Comparison of ENCODE assay signal across 16 cellular contexts in genomic region chr1:184482113-184482512, GRCh38.
DNase-seq lines count a peak whose midpoint lies in the region; ATAC-seq and TF ChIP-seq lines count a peak whose summit lies in the region.
"Had no signal": no experiment of that assay in that cellular context is flagged by ENCODE, and none has a peak within 500 bp of the region (broad histone marks: within the 10 kb centered on the region; RNA-seq: fewer than 3 reads in every experiment).

No MANE protein-coding gene starts in this region.

- no peak for TF ChIP-seq CTCF in fibroblast of the aortic adventitia (IDR thresholded peaks at IDR 0.05; ENCODE audit: insufficient read depth, low read length)
- TF ChIP-seq CTCF in thoracic aorta (IDR thresholded peaks at IDR 0.05) = no peak

- peak overlapping the region; percentile 6 for H3K9ac ChIP-seq in NT2/D1 (ENCODE audit: insufficient read length, low read depth)

- H3K27me3 ChIP-seq in NT2/D1 (ENCODE audit: insufficient read depth, insufficient read length) = no peaks in the 10 kb centered on the region
- no peaks in the 10 kb centered on the region for H3K27me3 ChIP-seq in thoracic aorta (replicated peaks; ENCODE audit: insufficient read depth)
- no peaks in the 10 kb centered on the region for H3K27me3 ChIP-seq in SJCRH30
- H3K27me3 ChIP-seq: foreskin keratinocyte had no signal

- peaks cover 29% of the 10 kb centered on the region for H3K9me3 ChIP-seq in NT2/D1 (ENCODE audit: insufficient read depth, low read length)
- H3K9me3 ChIP-seq in thoracic aorta = no peaks in the 10 kb centered on the region
- H3K9me3 ChIP-seq in SJCRH30 (replicated peaks) = no peaks in the 10 kb centered on the region

- CTCF ChIA-PET in HEK293T (lab: Yijun Ruan, JAX) = no interaction called here

- H3K4me1 ChIP-seq in NT2/D1 (ENCODE audit: insufficient read depth, insufficient read length) = peaks cover 16% of the 10 kb centered on the region
- H3K4me1 ChIP-seq in thoracic aorta (ENCODE audit: control insufficient read depth in 1 of 2, low read depth in 2 of 2) = peaks cover 32 to 47% of the 10 kb centered on the region in 2 donors
- H3K4me1 ChIP-seq in SJCRH30 = no peaks in the 10 kb centered on the region

- no peak overlapping the region for H3K4me3 ChIP-seq in NT2/D1 (ENCODE audit: insufficient read length, low read depth)
- no peak overlapping the region for H3K4me3 ChIP-seq in fibroblast of the aortic adventitia (ENCODE audit: low read depth, low read length)
- H3K4me3 ChIP-seq in thoracic aorta = no peak overlapping the region
- H3K4me3 ChIP-seq in SJCRH30 = no peak overlapping the region

- ATAC-seq in thoracic aorta (ENCODE audit: insufficient number of reproducible peaks, low FRiP score, low read depth) = no peak
- no peak for ATAC-seq in naive thymus-derived CD8-positive, alpha-beta T cell
- ATAC-seq: activated naive CD8-positive, alpha-beta T cell treated with anti-CD3 and anti-CD28 coated beads, Interleukin-2, amount 50 U/mL, for 24 hours; foreskin keratinocyte had no signal

- H3K4me1 Mint-ChIP-seq in naive thymus-derived CD8-positive, alpha-beta T cell = peaks cover 0 to 2% (median 0%) of the 10 kb centered on the region in 4 donors
- H3K4me1 Mint-ChIP-seq: activated naive CD8-positive, alpha-beta T cell treated with anti-CD3 and anti-CD28 coated beads, Interleukin-2, amount 50 U/mL, for 24 hours had no signal

- POLR2A ChIA-PET in HEK293T (lab: Yijun Ruan, JAX) = interaction anchor here (0.6 kb wide), 1 partner anchor 402 kb away, joined by 3 read pairs; no protein-coding TSS in a partner anchor
- POLR2A ChIA-PET in naive thymus-derived CD8-positive, alpha-beta T cell (lab: Charles Lee) = no interaction called here

- no peaks in the 10 kb centered on the region for H3K36me3 Mint-ChIP-seq in naive thymus-derived CD8-positive, alpha-beta T cell

- H3K27me3 Mint-ChIP-seq in naive thymus-derived CD8-positive, alpha-beta T cell = peaks cover 0 to 2% (median 0%) of the 10 kb centered on the region in 5 donors
- H3K27me3 Mint-ChIP-seq: activated naive CD8-positive, alpha-beta T cell treated with anti-CD3 and anti-CD28 coated beads, Interleukin-2, amount 50 U/mL, for 24 hours had no signal

- H3K9me3 Mint-ChIP-seq in naive thymus-derived CD8-positive, alpha-beta T cell = peaks cover 0 to 2% (median 0%) of the 10 kb centered on the region in 9 donors
- H3K9me3 Mint-ChIP-seq: activated naive CD8-positive, alpha-beta T cell treated with anti-CD3 and anti-CD28 coated beads, Interleukin-2, amount 50 U/mL, for 24 hours; neural crest cell had no signal

- H3K4me3 Mint-ChIP-seq in naive thymus-derived CD8-positive, alpha-beta T cell = no peak overlapping the region
- H3K4me3 Mint-ChIP-seq: activated naive CD8-positive, alpha-beta T cell treated with anti-CD3 and anti-CD28 coated beads, Interleukin-2, amount 50 U/mL, for 24 hours; neural crest cell had no signal

- no peak overlapping the region for H3K27ac Mint-ChIP-seq in naive thymus-derived CD8-positive, alpha-beta T cell
- H3K27ac Mint-ChIP-seq: activated naive CD8-positive, alpha-beta T cell treated with anti-CD3 and anti-CD28 coated beads, Interleukin-2, amount 50 U/mL, for 24 hours had no signal

- peak overlapping the region; percentile 22 to 44 for H3K27ac ChIP-seq in thoracic aorta
- H3K27ac ChIP-seq in SJCRH30 = no peak overlapping the region
- H3K27ac ChIP-seq: foreskin keratinocyte had no signal

- DNase-seq in NT2/D1 (ENCODE audit: low read depth, low spot score) (no peak), fibroblast of the aortic adventitia (ENCODE audit: low read depth) (peak; percentile 93), mucosa of gallbladder (ENCODE audit: low spot score) (peak; percentile 73), thoracic aorta (ENCODE audit: low spot score) (no peak), HEK293T (ENCODE audit: extremely low spot score) (no peak), NCI-H2081 (lab: John Stamatoyannopoulos, UW) (no peak), SJCRH30 (no peak)
- DNase-seq in naive thymus-derived CD8-positive, alpha-beta T cell = no peak
- DNase-seq: activated CD4-positive, CD25-positive, alpha-beta regulatory T cell; activated naive CD8-positive, alpha-beta T cell treated with anti-CD3 and anti-CD28 coated beads, Interleukin-2, amount 50 U/mL, for 24 hours; AML-193; foreskin keratinocyte; NCI-H1092; NCI-H226; small intestine had no signal

- H3K36me3 ChIP-seq in NT2/D1 (ENCODE audit: insufficient read depth, insufficient read length, low read length) = peaks cover 16% of the 10 kb centered on the region
- H3K36me3 ChIP-seq in thoracic aorta = no peaks in the 10 kb centered on the region
- H3K36me3 ChIP-seq in SJCRH30 = no peaks in the 10 kb centered on the region

TF ChIP-seq in HEK293T, 16 proteins besides CTCF, POLR2A, EP300 and RAD21:
- TF ChIP-seq ELF4 (IDR thresholded peaks at IDR 0.05) (no peak), NFRKB (IDR thresholded peaks at IDR 0.05) (no peak), FOXM1 (IDR thresholded peaks at IDR 0.05; ENCODE audit: borderline replicate concordance) (no peak), HDGF (IDR thresholded peaks at IDR 0.05; ENCODE audit: borderline replicate concordance) (no peak), L3MBTL2 (conservative IDR thresholded peaks at IDR 0.05) (no peak), ARNT (IDR thresholded peaks at IDR 0.05) (no peak)
TF ChIP-seq in HEK293T: peak in this region for 0.

Comparison
In these comparisons a context has a peak if more than half of its experiments do, and no peak if none do; other contexts are left out.
1. DNase-seq: peak in fibroblast of the aortic adventitia (single experiment) and mucosa of gallbladder (single experiment); none in NT2/D1 (single experiment), thoracic aorta (single experiment), HEK293T (single experiment), naive thymus-derived CD8-positive, alpha-beta T cell (0 of 10), NCI-H2081 (0 of 2) and SJCRH30 (0 of 2).